In genomic region chr4:165448700-165449099, GRCh38 we compare ENCODE assay signal across 18 cellular contexts.
DNase-seq lines count a peak whose midpoint lies in the region; ATAC-seq, FAIRE-seq and TF ChIP-seq lines count a peak whose summit lies in the region.
"Had no signal": no experiment of that assay in that cellular context is flagged by ENCODE, and none has a peak within 500 bp of the region (broad histone marks: within the 10 kb centered on the region; RNA-seq: fewer than 3 reads in every experiment).

No MANE protein-coding gene starts in this region.

- H3K9ac ChIP-seq in K562 (ENCODE audit: insufficient read depth in 1 of 2, low read depth in 2 of 2, low read length in 2 of 2): no peak overlapping the region

- H3K9me1 ChIP-seq in K562 (ENCODE audit: control insufficient read depth, insufficient read depth, low read length): no peaks in the 10 kb centered on the region

- no peaks in the 10 kb centered on the region for H3K9me3 ChIP-seq in K562 (replicated peaks; ENCODE audit: control insufficient read depth, insufficient read depth, low read depth, low read length)

- H3K4me1 Mint-ChIP-seq in activated naive CD4-positive, alpha-beta T cell treated with anti-CD3 and anti-CD28 coated beads for 36 hours (ENCODE audit: low read depth): no peaks in the 10 kb centered on the region

- TF ChIP-seq EP300 in K562 (IDR thresholded peaks at IDR 0.05; ENCODE audit: low read length): no peak

- in situ Hi-C loops in K562 (cut with MboI): no loop called here

- H3K79me2 ChIP-seq in K562 (ENCODE audit: control insufficient read depth, insufficient read depth, low read length): no peaks in the 10 kb centered on the region

- no peak overlapping the region for H3K27ac ChIP-seq in K562 (ENCODE audit: extremely low read depth, low read depth, low read length)

- no TSS peak for BruUV-seq in K562 (replicated peaks; lab: Mats Ljungman, UMichigan)

- H3K27ac Mint-ChIP-seq in activated naive CD4-positive, alpha-beta T cell treated with anti-CD3 and anti-CD28 coated beads, Interleukin-2, amount 50 U/mL, for 72 hours: no peak overlapping the region
- H3K27ac Mint-ChIP-seq in activated naive CD4-positive, alpha-beta T cell treated with anti-CD3 and anti-CD28 coated beads for 36 hours: no peak overlapping the region
- H3K27ac Mint-ChIP-seq: CD4-positive, alpha-beta memory T cell; GM23338; H9 had no signal

- no peaks in the 10 kb centered on the region for H3K36me3 Mint-ChIP-seq in activated naive CD4-positive, alpha-beta T cell treated with anti-CD3 and anti-CD28 coated beads, Interleukin-2, amount 50 U/mL, for 72 hours
- no peaks in the 10 kb centered on the region for H3K36me3 Mint-ChIP-seq in activated naive CD4-positive, alpha-beta T cell treated with anti-CD3 and anti-CD28 coated beads for 36 hours (ENCODE audit: low read depth)
- H3K36me3 Mint-ChIP-seq: CD4-positive, alpha-beta memory T cell had no signal

- WGBS in K562 (ENCODE audit: insufficient coverage, low coverage, missing lambda C conversion rate): 9% methylated on average over 4 of the region's 4 CpGs

- H3K9me3 Mint-ChIP-seq in activated naive CD4-positive, alpha-beta T cell treated with anti-CD3 and anti-CD28 coated beads, Interleukin-2, amount 50 U/mL, for 72 hours: no peaks in the 10 kb centered on the region
- H3K9me3 Mint-ChIP-seq in activated naive CD4-positive, alpha-beta T cell treated with anti-CD3 and anti-CD28 coated beads for 36 hours: no peaks in the 10 kb centered on the region
- H3K9me3 Mint-ChIP-seq: CD4-positive, alpha-beta memory T cell; GM23338; H9 had no signal

- H4K20me1 ChIP-seq in K562 (replicated peaks; ENCODE audit: control insufficient read depth, insufficient read depth, low read length): no peaks in the 10 kb centered on the region

- H3K4me3 Mint-ChIP-seq in activated naive CD4-positive, alpha-beta T cell treated with anti-CD3 and anti-CD28 coated beads for 36 hours: no peak overlapping the region
- H3K4me3 Mint-ChIP-seq: CD4-positive, alpha-beta memory T cell; GM23338; H9 had no signal

- H3K4me1 ChIP-seq in K562 (replicated peaks in 1 of 2; ENCODE audit: control insufficient read depth in 2 of 2, insufficient read depth in 2 of 2, low read length in 2 of 2): no peaks in the 10 kb centered on the region

- H2AFZ ChIP-seq in K562 (ENCODE audit: low read depth, low read length): no peak overlapping the region
- H2AFZ ChIP-seq: GM23338 had no signal

- no peaks in the 10 kb centered on the region for H3K27me3 Mint-ChIP-seq in activated naive CD4-positive, alpha-beta T cell treated with anti-CD3 and anti-CD28 coated beads for 36 hours (ENCODE audit: low read depth)
- H3K27me3 Mint-ChIP-seq: CD4-positive, alpha-beta memory T cell had no signal

- no peaks in the 10 kb centered on the region for H3K27me3 ChIP-seq in K562 (ENCODE audit: control insufficient read depth in 2 of 2, insufficient read depth in 2 of 2, low read length in 2 of 2)

- no peak overlapping the region for H3K4me3 ChIP-seq in K562
- H3K4me3 ChIP-seq: GM23338 had no signal

- no peaks in the 10 kb centered on the region for H3K36me3 ChIP-seq in K562 (ENCODE audit: control insufficient read depth, insufficient read depth, low read length)

- peak; percentile 29 to 59 for ATAC-seq in activated naive CD4-positive, alpha-beta T cell treated with anti-CD3 and anti-CD28 coated beads, Interleukin-2, amount 50 U/mL, for 72 hours
- peak; percentile 48 for ATAC-seq in K562
- ATAC-seq: GM23338, HCT116 had no signal

- no peak overlapping the region for H3K4me2 ChIP-seq in K562 (ENCODE audit: insufficient read depth, low read length)
- H3K4me2 ChIP-seq: GM23338 had no signal

- peak; percentile 20 for FAIRE-seq in HTR-8/SVneo (lab: Jason Lieb, UNC)
- no peak for FAIRE-seq in K562 (lab: Jason Lieb, UNC)
- FAIRE-seq: GM12891, GM18507 had no signal

- POLR2A ChIA-PET in K562 (lab: Yijun Ruan, JAX): interaction anchor here (0.8 kb wide), 1 partner anchor 81 kb away, joined by 3 read pairs; no protein-coding TSS in a partner anchor

- TF ChIP-seq CTCF in K562 (IDR thresholded peaks at IDR 0.05 in 2 of 3, conservative IDR thresholded peaks at IDR 0.05 in 1 of 3; ENCODE audit: insufficient read depth in 2 of 3, low read depth in 1 of 3, low read length in 3 of 3): no peak

- no peak for DNase-seq in activated naive CD4-positive, alpha-beta T cell treated with anti-CD3 and anti-CD28 coated beads, Interleukin-2, amount 50 U/mL, for 72 hours (ENCODE audit: low spot score in 2 of 2)
- DNase-seq in activated naive CD4-positive, alpha-beta T cell treated with anti-CD3 and anti-CD28 coated beads for 36 hours: no peak
- DNase-seq in HTR-8/SVneo (ENCODE audit: insufficient read length, low spot score) (no peak), K562 (ENCODE audit: extremely low read depth in 1 of 4, low spot score in 3 of 4) (no peak), HuH-7 (ENCODE audit: low spot score) (no peak), NCI-H446 treated with DMSO at 0.1 percent for 48 hours (lab: John Stamatoyannopoulos, UW) (no peak)
- DNase-seq: C1 segment of cervical spinal cord; Calu3; CD4-positive, alpha-beta memory T cell; COR-L47; DMS53; DMS79 treated with DMSO at 0.1 percent for 48 hours; GF-D8; H9 had no signal

- CTCF ChIA-PET in activated naive CD4-positive, alpha-beta T cell treated with anti-CD3 and anti-CD28 coated beads for 36 hours (lab: Charles Lee): no interaction called here
- CTCF ChIA-PET in K562 (lab: Yijun Ruan, JAX; ENCODE audit: low intra/inter-chr PET ratio): no interaction called here

- TF ChIP-seq POLR2A in K562 (conservative IDR thresholded peaks at IDR 0.05): no peak

- intact Hi-C loops in activated naive CD4-positive, alpha-beta T cell treated with anti-CD3 and anti-CD28 coated beads for 36 hours (cut with micrococcal nuclease): no loop called here
- intact Hi-C loops in K562 (cut with micrococcal nuclease): no loop called here

- TF ChIP-seq RAD21 in K562 (CRISPR knock-in tag; conservative IDR thresholded peaks at IDR 0.05 in 1 of 2, IDR thresholded peaks at IDR 0.05 in 1 of 2): no peak

TF ChIP-seq in K562, 482 proteins besides CTCF, POLR2A, EP300 and RAD21:
- TF ChIP-seq CBFB (CRISPR knock-in tag; IDR thresholded peaks at IDR 0.05) (no peak), BCLAF1 (IDR thresholded peaks at IDR 0.05; ENCODE audit: borderline replicate concordance in 1 of 2, control insufficient read depth in 1 of 2, low read depth in 2 of 2, low read length in 1 of 2) (no peak)
